In the genomic region with DNA sequence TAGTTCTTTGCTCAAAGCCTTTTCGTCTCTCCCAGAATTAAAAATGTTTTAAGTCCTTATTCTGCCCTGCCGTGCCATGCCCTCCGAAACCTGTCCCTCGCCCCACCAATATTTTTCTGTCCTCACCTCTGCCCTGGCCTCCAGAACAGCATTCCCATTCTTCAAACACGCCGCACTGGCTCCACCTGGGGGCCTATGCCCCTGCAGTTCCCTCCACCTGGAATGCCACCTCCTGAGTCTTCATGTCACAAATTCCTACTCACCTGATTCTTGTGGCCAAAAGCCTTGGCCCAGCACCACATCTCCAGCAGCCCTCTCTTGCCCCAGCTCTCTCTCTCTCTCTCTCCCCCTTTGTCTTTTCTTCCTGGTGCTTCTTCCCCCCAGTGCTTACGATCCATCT, we compare ENCODE assay signal across 2 cellular contexts.
TF ChIP-seq lines count a peak whose summit lies in the region.

No MANE protein-coding gene starts in this region.

TF ChIP-seq in HCT116, 20 proteins besides CTCF, POLR2A, EP300 and RAD21:
- TF ChIP-seq ELF1 (IDR thresholded peaks at IDR 0.05; ENCODE audit: borderline replicate concordance, low read depth) = no peak
- no peak for TF ChIP-seq CBX3 (IDR thresholded peaks at IDR 0.05; ENCODE audit: low read depth)
- TF ChIP-seq EZH2phosphoT487 (IDR thresholded peaks at IDR 0.05; ENCODE audit: borderline replicate concordance) = no peak
- TF ChIP-seq, protein P1, sequence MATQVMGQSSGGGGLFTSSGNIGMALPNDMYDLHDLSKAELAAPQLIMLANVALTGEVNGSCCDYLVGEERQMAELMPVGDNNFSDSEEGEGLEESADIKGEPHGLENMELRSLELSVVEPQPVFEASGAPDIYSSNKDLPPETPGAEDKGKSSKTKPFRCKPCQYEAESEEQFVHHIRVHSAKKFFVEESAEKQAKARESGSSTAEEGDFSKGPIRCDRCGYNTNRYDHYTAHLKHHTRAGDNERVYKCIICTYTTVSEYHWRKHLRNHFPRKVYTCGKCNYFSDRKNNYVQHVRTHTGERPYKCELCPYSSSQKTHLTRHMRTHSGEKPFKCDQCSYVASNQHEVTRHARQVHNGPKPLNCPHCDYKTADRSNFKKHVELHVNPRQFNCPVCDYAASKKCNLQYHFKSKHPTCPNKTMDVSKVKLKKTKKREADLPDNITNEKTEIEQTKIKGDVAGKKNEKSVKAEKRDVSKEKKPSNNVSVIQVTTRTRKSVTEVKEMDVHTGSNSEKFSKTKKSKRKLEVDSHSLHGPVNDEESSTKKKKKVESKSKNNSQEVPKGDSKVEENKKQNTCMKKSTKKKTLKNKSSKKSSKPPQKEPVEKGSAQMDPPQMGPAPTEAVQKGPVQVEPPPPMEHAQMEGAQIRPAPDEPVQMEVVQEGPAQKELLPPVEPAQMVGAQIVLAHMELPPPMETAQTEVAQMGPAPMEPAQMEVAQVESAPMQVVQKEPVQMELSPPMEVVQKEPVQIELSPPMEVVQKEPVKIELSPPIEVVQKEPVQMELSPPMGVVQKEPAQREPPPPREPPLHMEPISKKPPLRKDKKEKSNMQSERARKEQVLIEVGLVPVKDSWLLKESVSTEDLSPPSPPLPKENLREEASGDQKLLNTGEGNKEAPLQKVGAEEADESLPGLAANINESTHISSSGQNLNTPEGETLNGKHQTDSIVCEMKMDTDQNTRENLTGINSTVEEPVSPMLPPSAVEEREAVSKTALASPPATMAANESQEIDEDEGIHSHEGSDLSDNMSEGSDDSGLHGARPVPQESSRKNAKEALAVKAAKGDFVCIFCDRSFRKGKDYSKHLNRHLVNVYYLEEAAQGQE (IDR thresholded peaks at IDR 0.05; ENCODE audit: low read depth) = no peak
- TF ChIP-seq ZNF274 (IDR thresholded peaks at IDR 0.05; ENCODE audit: low read depth, low read length) = no peak
- TF ChIP-seq JUND (IDR thresholded peaks at IDR 0.05) = no peak
- no peak for TF ChIP-seq EZH2 (IDR thresholded peaks at IDR 0.05)
- no peak for TF ChIP-seq CEBPB (IDR thresholded peaks at IDR 0.05; ENCODE audit: low read depth)

TF ChIP-seq in H1, 55 proteins besides CTCF, POLR2A, EP300 and RAD21:
- TF ChIP-seq NRF1 (IDR thresholded peaks at IDR 0.05; ENCODE audit: low read depth, low read length) (no peak), YY1 (IDR thresholded peaks at IDR 0.05; ENCODE audit: low read depth, low read length) (no peak), TEAD4 (IDR thresholded peaks at IDR 0.05; ENCODE audit: low read depth, low read length) (peak; percentile 83), CTBP2 (IDR thresholded peaks at IDR 0.05; ENCODE audit: borderline replicate concordance, insufficient read depth, insufficient read length, low read length) (no peak)
- TF ChIP-seq, protein P2, sequence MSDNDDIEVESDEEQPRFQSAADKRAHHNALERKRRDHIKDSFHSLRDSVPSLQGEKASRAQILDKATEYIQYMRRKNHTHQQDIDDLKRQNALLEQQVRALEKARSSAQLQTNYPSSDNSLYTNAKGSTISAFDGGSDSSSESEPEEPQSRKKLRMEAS (IDR thresholded peaks at IDR 0.05) = no peak
